22 cellular contexts compared by ENCODE assay signal in genomic region chr2:204585930-204586329, GRCh38.
"Had no signal": no experiment of that assay in that cellular context is flagged by ENCODE, and none has a peak within 500 bp of the region (broad histone marks: within the 10 kb centered on the region; RNA-seq: fewer than 3 reads in every experiment).

No MANE protein-coding gene starts in this region.

- H3K9me3 ChIP-seq: sigmoid colon, thoracic aorta, uterus had no signal

- H3K27ac ChIP-seq: coronary artery, hepatocyte, sigmoid colon, stomach, thoracic aorta, uterus had no signal

- H3K4me3 ChIP-seq: coronary artery, hepatocyte, lung, sigmoid colon, stomach, thoracic aorta, uterus had no signal

- DNase-seq: effector CD4-positive, alpha-beta T cell; endodermal cell; foreskin melanocyte; head of caudate nucleus; left colon; left ventricle myocardium superior; mesenchymal stem cell; naive thymus-derived CD4-positive, alpha-beta T cell; nephron progenitor cell; posterior cingulate gyrus; sigmoid colon; small intestine; stimulated activated CD4-positive, alpha-beta T cell treated with anti-CD3 and anti-CD28 coated beads, Interleukin-12 subunit alpha, Interleukin-12 subunit beta, amount 100 ng/mL, for 4 hours; stimulated activated naive CD4-positive, alpha-beta T cell; stomach; substantia nigra; trophoblast cell; uterus had no signal

- H3K4me1 ChIP-seq: stomach, uterus had no signal

- H3K4me3 Mint-ChIP-seq: endodermal cell; naive thymus-derived CD4-positive, alpha-beta T cell; nephron progenitor cell had no signal

- H3K27me3 ChIP-seq: hepatocyte, sigmoid colon, stomach, uterus had no signal

- ATAC-seq: left colon; left ventricle myocardium superior; naive thymus-derived CD4-positive, alpha-beta T cell had no signal

- H3K36me3 ChIP-seq: sigmoid colon, stomach, thoracic aorta, uterus had no signal

- H3K4me1 Mint-ChIP-seq: endodermal cell; naive thymus-derived CD4-positive, alpha-beta T cell; nephron progenitor cell had no signal

- H3K27ac Mint-ChIP-seq: endodermal cell; naive thymus-derived CD4-positive, alpha-beta T cell; nephron progenitor cell had no signal
